Comparison of ENCODE assay signal across 22 cellular contexts in genomic region chr2:219832904-219833303, GRCh38.
"Had no signal": no experiment of that assay in that cellular context is flagged by ENCODE, and none has a peak within 500 bp of the region (broad histone marks: within the 10 kb centered on the region; RNA-seq: fewer than 3 reads in every experiment).

No MANE protein-coding gene starts in this region.

- H3K36me3 ChIP-seq: MG63 had no signal

- DNase-seq: IMR-90, Karpas-422, KG1, MG63, NCI-H1092, NCI-H1105 treated with DMSO at 0.1 percent for 48 hours, NCI-H1417 treated with DMSO at 0.1 percent for 48 hours, NCI-H146, NCI-H1694 treated with DMSO at 0.1 percent for 48 hours, NCI-H1930, NCI-H2081, NCI-H2107, NCI-H2227 treated with DMSO at 0.1 percent for 48 hours, NCI-H524, NCI-H526 treated with DMSO at 0.1 percent for 48 hours, NCI-H748 treated with DMSO at 0.1 percent for 48 hours, PC-3, SHP77, SK-N-SH had no signal

- H3K27me3 ChIP-seq: MG63 had no signal

- H3K4me3 ChIP-seq: MG63 had no signal

- H3K4me2 ChIP-seq: SK-N-SH had no signal

- ATAC-seq: HepG2, Panc1, PC-3 had no signal

- H3K27ac ChIP-seq: RWPE1 had no signal

- H3K9me2 ChIP-seq: SK-N-SH had no signal

- H3K9me3 ChIP-seq: MG63, SK-N-SH had no signal
